ENCODE assay signal across 1 cellular context in the genomic region with DNA sequence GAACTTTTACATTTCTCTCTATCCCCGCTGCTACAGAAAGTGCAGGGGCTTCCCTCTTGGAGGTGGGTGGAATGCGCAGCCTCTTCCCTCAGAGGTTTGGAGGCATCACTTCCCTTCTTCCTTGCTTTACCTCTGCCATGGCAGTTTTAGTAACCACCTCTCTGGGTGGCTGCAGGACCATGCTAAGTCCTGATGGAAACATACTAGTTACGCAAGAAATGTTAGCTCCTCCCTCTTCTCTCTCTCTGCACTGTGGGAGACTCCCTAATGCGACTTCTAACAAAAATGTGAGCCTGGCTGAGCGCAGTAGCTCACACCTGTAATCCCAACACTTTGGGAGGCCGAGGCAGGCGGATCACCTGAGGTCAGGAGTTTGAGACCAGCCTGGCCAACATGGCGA.
TF ChIP-seq lines count a peak whose summit lies in the region.

No MANE protein-coding gene starts in this region.

TF ChIP-seq in WTC11, 78 proteins besides CTCF, POLR2A, EP300 and RAD21:
- TF ChIP-seq ZNF263 (CRISPR knock-in tag; IDR thresholded peaks at IDR 0.05; ENCODE audit: low read depth): no peak
- TF ChIP-seq, protein P1, sequence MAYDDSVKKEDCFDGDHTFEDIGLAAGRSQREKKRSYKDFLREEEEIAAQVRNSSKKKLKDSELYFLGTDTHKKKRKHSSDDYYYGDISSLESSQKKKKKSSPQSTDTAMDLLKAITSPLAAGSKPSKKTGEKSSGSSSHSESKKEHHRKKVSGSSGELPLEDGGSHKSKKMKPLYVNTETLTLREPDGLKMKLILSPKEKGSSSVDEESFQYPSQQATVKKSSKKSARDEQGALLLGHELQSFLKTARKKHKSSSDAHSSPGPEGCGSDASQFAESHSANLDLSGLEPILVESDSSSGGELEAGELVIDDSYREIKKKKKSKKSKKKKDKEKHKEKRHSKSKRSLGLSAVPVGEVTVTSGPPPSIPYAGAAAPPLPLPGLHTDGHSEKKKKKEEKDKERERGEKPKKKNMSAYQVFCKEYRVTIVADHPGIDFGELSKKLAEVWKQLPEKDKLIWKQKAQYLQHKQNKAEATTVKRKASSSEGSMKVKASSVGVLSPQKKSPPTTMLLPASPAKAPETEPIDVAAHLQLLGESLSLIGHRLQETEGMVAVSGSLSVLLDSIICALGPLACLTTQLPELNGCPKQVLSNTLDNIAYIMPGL (CRISPR knock-in tag; IDR thresholded peaks at IDR 0.05): no peak
- TF ChIP-seq, protein P2, sequence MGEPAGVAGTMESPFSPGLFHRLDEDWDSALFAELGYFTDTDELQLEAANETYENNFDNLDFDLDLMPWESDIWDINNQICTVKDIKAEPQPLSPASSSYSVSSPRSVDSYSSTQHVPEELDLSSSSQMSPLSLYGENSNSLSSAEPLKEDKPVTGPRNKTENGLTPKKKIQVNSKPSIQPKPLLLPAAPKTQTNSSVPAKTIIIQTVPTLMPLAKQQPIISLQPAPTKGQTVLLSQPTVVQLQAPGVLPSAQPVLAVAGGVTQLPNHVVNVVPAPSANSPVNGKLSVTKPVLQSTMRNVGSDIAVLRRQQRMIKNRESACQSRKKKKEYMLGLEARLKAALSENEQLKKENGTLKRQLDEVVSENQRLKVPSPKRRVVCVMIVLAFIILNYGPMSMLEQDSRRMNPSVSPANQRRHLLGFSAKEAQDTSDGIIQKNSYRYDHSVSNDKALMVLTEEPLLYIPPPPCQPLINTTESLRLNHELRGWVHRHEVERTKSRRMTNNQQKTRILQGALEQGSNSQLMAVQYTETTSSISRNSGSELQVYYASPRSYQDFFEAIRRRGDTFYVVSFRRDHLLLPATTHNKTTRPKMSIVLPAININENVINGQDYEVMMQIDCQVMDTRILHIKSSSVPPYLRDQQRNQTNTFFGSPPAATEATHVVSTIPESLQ (CRISPR knock-in tag; IDR thresholded peaks at IDR 0.05): no peak
